In the genomic region with DNA sequence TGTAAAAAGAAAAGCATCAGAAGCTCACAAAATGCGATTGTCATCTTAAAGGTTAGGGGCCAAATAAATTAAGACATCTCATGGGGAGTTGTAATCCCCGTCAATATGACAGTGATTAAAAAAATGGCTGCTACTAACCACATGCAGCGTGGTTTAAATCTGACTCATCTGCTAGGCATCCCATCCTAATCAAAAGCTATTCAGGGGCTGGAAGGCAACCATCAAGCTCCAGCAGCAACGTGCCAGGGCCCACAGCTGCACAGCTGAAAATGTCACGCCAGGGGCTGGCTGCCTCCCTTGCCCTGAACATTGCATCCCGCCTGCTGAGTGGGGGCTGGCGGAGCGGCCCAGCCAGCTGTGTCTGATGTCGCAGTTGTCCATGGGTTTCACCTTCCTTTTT, we compare ENCODE assay signal across 10 cellular contexts.
DNase-seq lines count a peak whose midpoint lies in the region; ATAC-seq and TF ChIP-seq lines count a peak whose summit lies in the region.
"Had no signal": no experiment of that assay in that cellular context is flagged by ENCODE, and none has a peak within 500 bp of the region (broad histone marks: within the 10 kb centered on the region; RNA-seq: fewer than 3 reads in every experiment).

No MANE protein-coding gene starts in this region.

- no peaks in the 10 kb centered on the region for H3K79me2 ChIP-seq in PC-9 (ENCODE audit: low read depth)

- no peaks in the 10 kb centered on the region for H3K4me1 Mint-ChIP-seq in activated T-helper 2 cell treated with anti-CD3 and anti-CD28 coated beads, Interferon-gamma antibody, Interleukin-2, Interleukin-4, amounts not matched to agents 10 μg/mL and 5 μg/mL and 100 μg/mL, durations not matched to agents 14 hours and 24 hours and 36 hours (ENCODE audit: low read depth)
- H3K4me1 Mint-ChIP-seq in natural killer cell, result no peaks in the 10 kb centered on the region

- CTCF ChIA-PET in PC-9 (lab: Charles Lee), result interaction anchor here (0.6 to 1.5 kb wide), 6 partner anchors 11 to 202 kb away, joined by 3 to 19 read pairs (median 4); no protein-coding TSS in a partner anchor

- H4K20me1 ChIP-seq in PC-9 (ENCODE audit: insufficient read depth), result no peaks in the 10 kb centered on the region

- no peak overlapping the region for H3K4me3 Mint-ChIP-seq in activated T-helper 2 cell treated with anti-CD3 and anti-CD28 coated beads, Interferon-gamma antibody, Interleukin-2, Interleukin-4, amounts not matched to agents 10 μg/mL and 5 μg/mL and 100 μg/mL, durations not matched to agents 14 hours and 24 hours and 36 hours (ENCODE audit: low read depth)
- no peak overlapping the region for H3K4me3 Mint-ChIP-seq in natural killer cell

- peaks cover 31% of the 10 kb centered on the region for H3K27me3 Mint-ChIP-seq in activated T-helper 2 cell treated with anti-CD3 and anti-CD28 coated beads, Interferon-gamma antibody, Interleukin-2, Interleukin-4, amounts not matched to agents 10 μg/mL and 5 μg/mL and 100 μg/mL, durations not matched to agents 14 hours and 24 hours and 36 hours (ENCODE audit: low read depth)
- H3K27me3 Mint-ChIP-seq in natural killer cell (ENCODE audit: low read depth in 2 of 2), result peaks cover 7 to 15% of the 10 kb centered on the region in 2 donors

- BruUV-seq in PC-9 (replicated peaks; lab: Mats Ljungman, UMichigan), result no TSS peak

- H3K36me3 Mint-ChIP-seq in activated T-helper 2 cell treated with anti-CD3 and anti-CD28 coated beads, Interferon-gamma antibody, Interleukin-2, Interleukin-4, amounts not matched to agents 10 μg/mL and 5 μg/mL and 100 μg/mL, durations not matched to agents 14 hours and 24 hours and 36 hours (ENCODE audit: low read depth), result no peaks in the 10 kb centered on the region
- H3K36me3 Mint-ChIP-seq in natural killer cell, result no peaks in the 10 kb centered on the region

- no peaks in the 10 kb centered on the region for H3K9me3 ChIP-seq in PC-9 (ENCODE audit: insufficient read depth, low read depth)
- H3K9me3 ChIP-seq: Peyer's patch had no signal

- no peak overlapping the region for H2AFZ ChIP-seq in PC-9

- H3F3A ChIP-seq in PC-9 (ENCODE audit: insufficient read depth, low read depth), result no peaks in the 10 kb centered on the region

- H3K9me3 Mint-ChIP-seq in activated T-helper 2 cell treated with anti-CD3 and anti-CD28 coated beads, Interferon-gamma antibody, Interleukin-2, Interleukin-4, amounts not matched to agents 10 μg/mL and 5 μg/mL and 100 μg/mL, durations not matched to agents 14 hours and 24 hours and 36 hours, result no peaks in the 10 kb centered on the region
- no peaks in the 10 kb centered on the region for H3K9me3 Mint-ChIP-seq in natural killer cell

- no peaks in the 10 kb centered on the region for H3K9me2 ChIP-seq in PC-9 (ENCODE audit: insufficient read depth)

- H3K4me2 ChIP-seq in PC-9, result peak overlapping the region; percentile 16; the same call in 1 of the 2 replicates

- ATAC-seq in natural killer cell (no peak), HG03432 (IDR thresholded peaks at IDR 0.05; ENCODE audit: unreplicated experiment) (no peak)

- H3K4me3 ChIP-seq in AG10803 (ENCODE audit: low read length) (no peak overlapping the region), PC-9 (no peak overlapping the region), fibroblast of mammary gland (ENCODE audit: control insufficient read depth, low read depth, low read length) (no peak overlapping the region)
- H3K4me3 ChIP-seq: Peyer's patch had no signal

- DNase-seq in AG10803 (ENCODE audit: low read depth) (peak; percentile 99), PC-9 (peak; percentile 73 to 81), fibroblast of mammary gland (ENCODE audit: low read depth) (peak; percentile 93), myocyte (ENCODE audit: low read depth) (peak; percentile 99), natural killer cell (no peak)
- DNase-seq in activated T-helper 2 cell treated with anti-CD3 and anti-CD28 coated beads, Interferon-gamma antibody, Interleukin-2, Interleukin-4, amounts not matched to agents 10 μg/mL and 5 μg/mL and 100 μg/mL, durations not matched to agents 14 hours and 24 hours and 36 hours (ENCODE audit: low spot score), result no peak
- no peak for DNase-seq in stimulated activated naive CD4-positive, alpha-beta T cell (lab: John Stamatoyannopoulos, UW)
- DNase-seq: DND-41, Peyer's patch had no signal

- no peak overlapping the region for H3K27ac ChIP-seq in PC-9

- TF ChIP-seq CTCF in AG10803 (conservative IDR thresholded peaks at IDR 0.05; ENCODE audit: low read length) (no peak), PC-9 (conservative IDR thresholded peaks at IDR 0.05) (no peak), fibroblast of mammary gland (conservative IDR thresholded peaks at IDR 0.05; ENCODE audit: control insufficient read depth, insufficient read depth, low read depth, low read length) (no peak), natural killer cell (IDR thresholded peaks at IDR 0.05) (no peak)

- H3K36me3 ChIP-seq in PC-9 (ENCODE audit: low read depth), result no peaks in the 10 kb centered on the region
- H3K36me3 ChIP-seq: Peyer's patch had no signal

- intact Hi-C loops in PC-9 (cut with micrococcal nuclease; ENCODE audit: unreplicated experiment), result loop anchor here (5.0 kb wide), 1 partner anchor 200 kb away; no protein-coding TSS in a partner anchor
- intact Hi-C loops in activated T-helper 2 cell treated with anti-CD3 and anti-CD28 coated beads, Interferon-gamma antibody, Interleukin-2, Interleukin-4, amounts not matched to agents 10 μg/mL and 5 μg/mL and 100 μg/mL, durations not matched to agents 14 hours and 24 hours and 36 hours (cut with micrococcal nuclease), result no loop called here
- intact Hi-C loops in natural killer cell (cut with micrococcal nuclease), result no loop called here

- H3K27ac Mint-ChIP-seq in activated T-helper 2 cell treated with anti-CD3 and anti-CD28 coated beads, Interferon-gamma antibody, Interleukin-2, Interleukin-4, amounts not matched to agents 10 μg/mL and 5 μg/mL and 100 μg/mL, durations not matched to agents 14 hours and 24 hours and 36 hours, result no peak overlapping the region
- H3K27ac Mint-ChIP-seq in natural killer cell, result no peak overlapping the region

- H3K27me3 ChIP-seq in PC-9 (ENCODE audit: insufficient read depth, low read depth), result peaks cover 25% of the 10 kb centered on the region
- H3K27me3 ChIP-seq: Peyer's patch had no signal

- H3K4me1 ChIP-seq in PC-9 (replicated peaks; ENCODE audit: insufficient read depth), result 0 out of 2 replicates have a peak, but pooled peaks cover 4% of the 10 kb centered on the region
- H3K4me1 ChIP-seq: Peyer's patch had no signal

- POLR2A ChIA-PET in PC-9 (lab: Charles Lee; ENCODE audit: unreplicated experiment), result interaction anchor here (1.3 kb wide), 1 partner anchor 80 kb away, joined by 12 read pairs; no protein-coding TSS in a partner anchor

Comparison
In these comparisons a context has a peak if more than half of its experiments do, and no peak if none do; other contexts are left out.
1. DNase-seq: peak in AG10803 (single experiment), PC-9 (2 of 2), fibroblast of mammary gland (single experiment) and myocyte (single experiment); none in activated T-helper 2 cell treated with anti-CD3 and anti-CD28 coated beads, Interferon-gamma antibody, Interleukin-2, Interleukin-4, amounts not matched to agents 10 μg/mL and 5 μg/mL and 100 μg/mL, durations not matched to agents 14 hours and 24 hours and 36 hours (single experiment), natural killer cell (single experiment) and stimulated activated naive CD4-positive, alpha-beta T cell (0 of 6).